Comparison of ENCODE assay signal across 1 cellular context in genomic region chr1:160058087-160058486, GRCh38.
TF ChIP-seq lines count a peak whose summit lies in the region.

No MANE protein-coding gene starts in this region.

TF ChIP-seq in GM23338, 12 proteins besides CTCF, POLR2A, EP300 and RAD21 (continued from another document):
- TF ChIP-seq ZNF462 (CRISPR knock-in tag; IDR thresholded peaks at IDR 0.05): no peak
- TF ChIP-seq ETS1 (IDR thresholded peaks at IDR 0.05): no peak
- TF ChIP-seq STAT1 (IDR thresholded peaks at IDR 0.05; ENCODE audit: unreplicated experiment): no peak
- no peak for TF ChIP-seq REST (IDR thresholded peaks at IDR 0.05; ENCODE audit: unreplicated experiment)
